24 cellular contexts compared by ENCODE assay signal in genomic region chr18:37327063-37327577, GRCh38.
DNase-seq lines count a peak whose midpoint lies in the region; ATAC-seq and TF ChIP-seq lines count a peak whose summit lies in the region.
"Had no signal": no experiment of that assay in that cellular context is flagged by ENCODE, and none has a peak within 500 bp of the region (broad histone marks: within the 10 kb centered on the region; RNA-seq: fewer than 3 reads in every experiment).

No MANE protein-coding gene starts in this region.

- intact Hi-C loops in mammary epithelial cell (cut with micrococcal nuclease) (no loop called here), MCF 10A (cut with micrococcal nuclease) (no loop called here)

- DNase-seq in mammary epithelial cell = peak; percentile 39
- DNase-seq in MCF 10A (ENCODE audit: unreplicated experiment) = no peak
- DNase-seq in epithelial cell of prostate (ENCODE audit: low read depth, low spot score) = peak; percentile 27
- DNase-seq in neural crest cell (ENCODE audit: low read depth, low spot score) = no peak
- DNase-seq in trophoblast cell = no peak
- DNase-seq in NCI-H345 treated with DMSO at 0.1 percent for 48 hours (lab: John Stamatoyannopoulos, UW; ENCODE audit: unreplicated experiment) = no peak
- no peak for DNase-seq in RKO (ENCODE audit: low spot score)
- DNase-seq: ACHN; AML-193; BE2C; CD4-positive, alpha-beta T cell; CD8-positive, alpha-beta memory T cell; DMS 273 treated with DMSO at 0.1 percent for 48 hours; DMS79; EL; GDM1; H7; HCEC 1CT had no signal

- H3K79me2 ChIP-seq in mammary epithelial cell (ENCODE audit: insufficient read depth, low read length) = no peaks in the 10 kb centered on the region
- no peaks in the 10 kb centered on the region for H3K79me2 ChIP-seq in trophoblast cell (ENCODE audit: control insufficient read depth, insufficient read depth, low read length, poor library complexity)

- no peaks in the 10 kb centered on the region for H4K20me1 ChIP-seq in mammary epithelial cell (ENCODE audit: insufficient read depth, low read length)

- dilution Hi-C loops in mammary epithelial cell (cut with HindIII; ENCODE audit: low sequenced_read_pairs) = no loop called here

- no peak overlapping the region for H3K4ac ChIP-seq in trophoblast cell (ENCODE audit: low read depth, low read length)

- 18% methylated on average over 6 of the region's 6 CpGs for WGBS in mammary epithelial cell (ENCODE audit: low coverage, missing lambda C conversion rate)
- WGBS in trophoblast cell (ENCODE audit: extremely low coverage, insufficient coverage, insufficient read length) = no CpG with 5 or more reads among the region's 6 CpGs

- no peak overlapping the region for H2AFZ ChIP-seq in mammary epithelial cell (ENCODE audit: low read depth, low read length)
- no peak overlapping the region for H2AFZ ChIP-seq in trophoblast cell (ENCODE audit: insufficient read depth, low read length, poor library complexity)

- POLR2A ChIA-PET in MCF 10A (lab: Yijun Ruan, JAX) = no interaction called here

- CTCF ChIA-PET in mammary epithelial cell (lab: Charles Lee; ENCODE audit: low non-redundant PET) (no interaction called here), MCF 10A (lab: Yijun Ruan, JAX) (interaction anchor here (0.9 to 4.2 kb wide), 2 partner anchors 16 to 59 kb away, joined by 3 to 28 read pairs; no protein-coding TSS in a partner anchor)

- no peak overlapping the region for H2AK5ac ChIP-seq in trophoblast cell (ENCODE audit: low read length)

- H3K36me3 Mint-ChIP-seq in MCF 10A (ENCODE audit: insufficient read depth, unreplicated experiment) (no peaks in the 10 kb centered on the region), neural crest cell (ENCODE audit: low read depth) (no peaks in the 10 kb centered on the region)
- H3K36me3 Mint-ChIP-seq: CD14-positive monocyte; CD8-positive, alpha-beta memory T cell had no signal

- H4K12ac ChIP-seq in trophoblast cell (ENCODE audit: low read depth, low read length) = no peak overlapping the region

- H3K27ac ChIP-seq in mammary epithelial cell (ENCODE audit: insufficient read depth, low read depth, low read length) (no peak overlapping the region), epithelial cell of prostate (no peak overlapping the region), trophoblast cell (ENCODE audit: low read depth, low read length) (no peak overlapping the region)
- H3K27ac ChIP-seq: 22Rv1; A549; BLaER1 treated with 17β-estradiol and CSF1 and Interleukin-3, amounts not matched to agents 10 nM and 100 nM had no signal

- BruUV-seq in mammary epithelial cell (replicated peaks; lab: Mats Ljungman, UMichigan) (no TSS peak), MCF 10A (replicated peaks; lab: Mats Ljungman, UMichigan) (no TSS peak)

- no peaks in the 10 kb centered on the region for H3K4me1 ChIP-seq in mammary epithelial cell (ENCODE audit: insufficient read depth, low read length)
- H3K4me1 ChIP-seq in trophoblast cell (ENCODE audit: control insufficient read depth in 1 of 2, insufficient read depth in 2 of 2, low read length in 2 of 2) = peaks cover 0 to 2% of the 10 kb centered on the region in 2 experiments
- H3K4me1 ChIP-seq: A549 had no signal

- TF ChIP-seq CTCF in mammary epithelial cell (conservative IDR thresholded peaks at IDR 0.05 in 1 of 2, IDR thresholded peaks at IDR 0.05 in 1 of 2; ENCODE audit: extremely low read depth in 1 of 2, insufficient read depth in 1 of 2, low read depth in 1 of 2, low read length in 2 of 2) (no peak), MCF 10A (IDR thresholded peaks at IDR 0.05; ENCODE audit: unreplicated experiment) (no peak), neural crest cell (conservative IDR thresholded peaks at IDR 0.05) (no peak)

- no peak overlapping the region for H3K23ac ChIP-seq in trophoblast cell (ENCODE audit: low read length)

- H4K8ac ChIP-seq in trophoblast cell (ENCODE audit: low read depth, low read length) = no peak overlapping the region

- no peak overlapping the region for H3K14ac ChIP-seq in trophoblast cell (ENCODE audit: low read length)

- no peaks in the 10 kb centered on the region for H3K4me1 Mint-ChIP-seq in MCF 10A (ENCODE audit: insufficient read depth, unreplicated experiment)
- peaks cover 4% of the 10 kb centered on the region for H3K4me1 Mint-ChIP-seq in neural crest cell
- H3K4me1 Mint-ChIP-seq: CD14-positive monocyte; CD8-positive, alpha-beta memory T cell had no signal

- H3K4me3 Mint-ChIP-seq in MCF 10A (ENCODE audit: unreplicated experiment) = no peak overlapping the region
- no peak overlapping the region for H3K4me3 Mint-ChIP-seq in neural crest cell
- H3K4me3 Mint-ChIP-seq: CD14-positive monocyte; CD4-positive, alpha-beta T cell; CD8-positive, alpha-beta memory T cell had no signal

- no peaks in the 10 kb centered on the region for H3K36me3 ChIP-seq in mammary epithelial cell (ENCODE audit: insufficient read depth, low read length)
- H3K36me3 ChIP-seq in trophoblast cell (ENCODE audit: control insufficient read depth in 1 of 2, insufficient read depth in 2 of 2, low read length in 2 of 2) = no peaks in the 10 kb centered on the region
- H3K36me3 ChIP-seq: BE2C; BLaER1 treated with 17β-estradiol and CSF1 and Interleukin-3, amounts not matched to agents 10 nM and 100 nM had no signal

- in situ Hi-C loops in mammary epithelial cell (cut with MboI; ENCODE audit: low sequenced_read_pairs in 2 of 2) = no loop called here

- H2BK5ac ChIP-seq in trophoblast cell (ENCODE audit: low read depth, low read length, poor library complexity) = no peak overlapping the region

- no peak overlapping the region for H2BK12ac ChIP-seq in trophoblast cell (ENCODE audit: low read length)

- H3K4me2 ChIP-seq in mammary epithelial cell (ENCODE audit: insufficient read depth, low read depth, low read length) (no peak overlapping the region), trophoblast cell (ENCODE audit: low read length) (no peak overlapping the region)
- H3K4me2 ChIP-seq: A549; BLaER1 treated with 17β-estradiol and CSF1 and Interleukin-3, amounts not matched to agents 10 nM and 100 nM had no signal

- no peaks in the 10 kb centered on the region for H3K9me3 ChIP-seq in mammary epithelial cell (replicated peaks; ENCODE audit: insufficient read depth, low read length)
- H3K9me3 ChIP-seq in trophoblast cell (ENCODE audit: insufficient read depth, low read depth, low read length) = peaks cover 2% of the 10 kb centered on the region
- H3K9me3 ChIP-seq: A549; BE2C; BLaER1 treated with 17β-estradiol and CSF1 and Interleukin-3, amounts not matched to agents 10 nM and 100 nM had no signal

- no peak overlapping the region for H3K27ac Mint-ChIP-seq in MCF 10A (ENCODE audit: low read depth, unreplicated experiment)
- H3K27ac Mint-ChIP-seq in neural crest cell (ENCODE audit: unreplicated experiment) = peak overlapping the region; percentile 62
- H3K27ac Mint-ChIP-seq: CD14-positive monocyte; CD4-positive, alpha-beta T cell had no signal

- H3K27me3 ChIP-seq in mammary epithelial cell (ENCODE audit: insufficient read depth, low read length) (no peaks in the 10 kb centered on the region), trophoblast cell (ENCODE audit: insufficient read depth, low read length) (no peaks in the 10 kb centered on the region)
- H3K27me3 ChIP-seq: BE2C; BLaER1 treated with 17β-estradiol and CSF1 and Interleukin-3, amounts not matched to agents 10 nM and 100 nM had no signal

- H3K9ac ChIP-seq in mammary epithelial cell (ENCODE audit: insufficient read depth, low read length) (no peak overlapping the region), trophoblast cell (ENCODE audit: low read length) (peak overlapping the region; percentile 21)
- H3K9ac ChIP-seq: BLaER1 treated with 17β-estradiol and CSF1 and Interleukin-3, amounts not matched to agents 10 nM and 100 nM had no signal

- no peak overlapping the region for H2BK120ac ChIP-seq in trophoblast cell (ENCODE audit: insufficient read depth, low read length, poor library complexity)

- H3K9me3 Mint-ChIP-seq in MCF 10A (ENCODE audit: unreplicated experiment) (no peaks in the 10 kb centered on the region), neural crest cell (no peaks in the 10 kb centered on the region)
- H3K9me3 Mint-ChIP-seq: CD14-positive monocyte; CD4-positive, alpha-beta T cell; CD8-positive, alpha-beta memory T cell had no signal

- no peak overlapping the region for H4K91ac ChIP-seq in trophoblast cell (ENCODE audit: low read depth, low read length)

- H3K18ac ChIP-seq in trophoblast cell (ENCODE audit: low read length) = no peak overlapping the region

- H3K27me3 Mint-ChIP-seq in MCF 10A (ENCODE audit: insufficient read depth, unreplicated experiment) (no peaks in the 10 kb centered on the region), neural crest cell (ENCODE audit: low read depth) (no peaks in the 10 kb centered on the region)
- H3K27me3 Mint-ChIP-seq: CD4-positive, alpha-beta T cell; CD8-positive, alpha-beta memory T cell had no signal

- no peak for ATAC-seq in GM21529 (IDR thresholded peaks at IDR 0.05; ENCODE audit: unreplicated experiment)
- ATAC-seq: A549, GM12878 had no signal

- H3K79me1 ChIP-seq in trophoblast cell (ENCODE audit: low read length) = no peaks in the 10 kb centered on the region

- H3K4me3 ChIP-seq in mammary epithelial cell (replicated peaks in 1 of 3; ENCODE audit: insufficient read depth in 1 of 3, low read depth in 2 of 3, low read length in 3 of 3) (no peak overlapping the region), trophoblast cell (ENCODE audit: low read depth, low read length) (no peak overlapping the region)
- H3K4me3 ChIP-seq: A549; BLaER1 treated with 17β-estradiol and CSF1 and Interleukin-3, amounts not matched to agents 10 nM and 100 nM; GM12878 had no signal

Comparison
In these comparisons a context has a peak if more than half of its experiments do, and no peak if none do; other contexts are left out.
1. DNase-seq: peak in mammary epithelial cell (single experiment) and epithelial cell of prostate (single experiment); none in MCF 10A (single experiment), neural crest cell (single experiment), trophoblast cell (0 of 2), NCI-H345 treated with DMSO at 0.1 percent for 48 hours (single experiment) and RKO (single experiment).